In genomic region chr1:52676249-52676903, GRCh38 we compare ENCODE assay signal across 21 cellular contexts. TPM values are rescaled to one million over a fixed set of nuclear protein-coding genes. Genes with fewer than 3 reads are reported as not detected.
A peak's percentile ranks its signal among the peaks of the same experiment; 100 is the strongest.
DNase-seq lines count a peak whose midpoint lies in the region; ATAC-seq, FAIRE-seq and TF ChIP-seq lines count a peak whose summit lies in the region.
"Had no signal": no experiment of that assay in that cellular context is flagged by ENCODE, and none has a peak within 500 bp of the region (broad histone marks: within the 10 kb centered on the region; RNA-seq: fewer than 3 reads in every experiment).

No MANE protein-coding gene starts in this region.

- H3K4me3 ChIP-seq in BLaER1 (no peak overlapping the region), H1 (ENCODE audit: extremely low read depth in 1 of 4, insufficient read depth in 2 of 4, low read depth in 3 of 4, low read length in 4 of 4) (no peak overlapping the region), left lung (no peak overlapping the region), psoas muscle (no peak overlapping the region)
- H3K4me3 ChIP-seq: A549, spleen, uterus had no signal

- no peak overlapping the region for H2BK15ac ChIP-seq in H1 (ENCODE audit: low read length)

- H3K27ac ChIP-seq in BLaER1, result peak overlapping the region; percentile 87
- H3K27ac ChIP-seq in H1 (ENCODE audit: low read depth, low read length), result no peak overlapping the region
- H3K27ac ChIP-seq in left lung, result no peak overlapping the region
- peak overlapping the region; percentile 84 for H3K27ac ChIP-seq in psoas muscle
- H3K27ac ChIP-seq: A549, uterus had no signal

- H3K4me2 ChIP-seq in BLaER1 (peak overlapping the region; percentile 87), H1 (ENCODE audit: insufficient read depth in 1 of 2, low read depth in 2 of 2, low read length in 2 of 2) (no peak overlapping the region)
- H3K4me2 ChIP-seq: A549 had no signal

- TF ChIP-seq POLR2A in H1 (IDR thresholded peaks at IDR 0.05; ENCODE audit: control extremely low read depth in 1 of 2, low read depth in 2 of 2, low read length in 2 of 2), result no peak

- DNase-seq in H1 (ENCODE audit: low read depth in 1 of 2, low spot score in 2 of 2) (no peak), left lung (peak in 1 of 2 donors; percentile 67), psoas muscle (peak; percentile 78 to 94), NCI-H128 (lab: John Stamatoyannopoulos, UW; ENCODE audit: unreplicated experiment) (no peak), COR-L47 (lab: John Stamatoyannopoulos, UW) (no peak)
- DNase-seq in stimulated activated CD4-positive, alpha-beta T cell treated with anti-CD3 and anti-CD28 coated beads, Interleukin-1b, Interleukin-23, amount 100 ng/mL, for 48 hours, result no peak
- DNase-seq: activated B cell treated with CpG ODN at 0.5 μM for 24 hours; activated CD8-positive, alpha-beta memory T cell treated with anti-CD3 and anti-CD28 coated beads for 24 hours; cerebellar nuclear complex; KBM-7; mammary epithelial cell; NCI-H1417; RPMI8226; spleen; T-cell; uterus had no signal

- intact Hi-C loops in left lung (cut with DNase I), result no loop called here
- intact Hi-C loops in psoas muscle (cut with DNase I), result loop anchor here (5.0 to 10.0 kb wide), 3 partner anchors 74 to 124 kb away; partner anchors contain the start of genes TUT4 (in 2 of the 2) and GPX7 (in 1 of the 2)

- no peaks in the 10 kb centered on the region for H3K79me2 ChIP-seq in H1 (ENCODE audit: control insufficient read depth in 1 of 2, insufficient read depth in 2 of 2, low read length in 2 of 2)

- peak overlapping the region; percentile 61; the same call in 1 of the 2 replicates for H2BK20ac ChIP-seq in H1 (ENCODE audit: low read length)

- H2BK120ac ChIP-seq in H1 (replicated peaks; ENCODE audit: low read depth, low read length), result no peak overlapping the region

- TF ChIP-seq CTCF in H1 (IDR thresholded peaks at IDR 0.05; ENCODE audit: control extremely low read depth in 1 of 3, insufficient read depth in 1 of 3, low read depth in 1 of 3, low read length in 3 of 3) (no peak), left lung (IDR thresholded peaks at IDR 0.05) (no peak), psoas muscle (IDR thresholded peaks at IDR 0.05) (no peak)

- ATAC-seq in left lung (peak; percentile 59), psoas muscle (peak; percentile 96 to 99 (median 97)), GM18873 (IDR thresholded peaks at IDR 0.05; ENCODE audit: low FRiP score, unreplicated experiment) (no peak)
- ATAC-seq: stimulated activated memory B cell treated with anti-CD40 and anti-IgM and Interleukin-4, amounts not matched to agents 10 μg/mL and 1 μg/mL and 100 μg/mL, for 72 hours; T-cell had no signal

- no peak overlapping the region for H4K91ac ChIP-seq in H1 (replicated peaks; ENCODE audit: insufficient read length, low read length)

- WGBS in H1 (ENCODE audit: extremely low coverage in 1 of 2, insufficient coverage in 1 of 2, insufficient read length in 1 of 2, insufficient replicate concordance in 2 of 2, low coverage in 1 of 2, low lambda C conversion rate in 2 of 2, missing lambda C conversion rate in 1 of 2), 2 experiments, result 91% methylated on average over 8 of the region's 8 CpGs; no CpG with 5 or more reads in 1 of the 2 experiments
- WGBS in psoas muscle, 3 donors, result 18 to 33% (median 25%) methylated on average over 8 of the region's 8 CpGs

- H3K23ac ChIP-seq in H1 (ENCODE audit: insufficient read length), result no peak overlapping the region

- H3K36me3 ChIP-seq in BLaER1 (peaks cover 7% of the 10 kb centered on the region; the same call in 1 of the 2 replicates), H1 (ENCODE audit: control insufficient read depth in 2 of 4, insufficient read depth in 4 of 4, low read length in 3 of 4) (no peaks in the 10 kb centered on the region), left lung (no peaks in the 10 kb centered on the region), psoas muscle (ENCODE audit: insufficient read depth in 1 of 2, low read depth in 1 of 2) (no peaks in the 10 kb centered on the region)
- H3K36me3 ChIP-seq: uterus had no signal

- H4K20me1 ChIP-seq in BLaER1 (no peaks in the 10 kb centered on the region), H1 (replicated peaks in 1 of 2; ENCODE audit: control insufficient read depth in 1 of 2, insufficient read depth in 2 of 2, low read length in 2 of 2) (no peaks in the 10 kb centered on the region)

- POLR2A ChIA-PET in H1 (lab: Charles Lee; ENCODE audit: partially characterized antibody), result interaction anchor here (0.6 to 1.3 kb wide), 3 partner anchors 10 to 85 kb away, joined by 3 to 4 read pairs (median 3); no protein-coding TSS in a partner anchor

- no peak overlapping the region for H2AFZ ChIP-seq in H1 (ENCODE audit: low read length)

- no peak overlapping the region for H2AK5ac ChIP-seq in H1 (ENCODE audit: low read depth, low read length)

- H4K5ac ChIP-seq in H1 (ENCODE audit: insufficient read length, low read depth, low read length), result no peak overlapping the region

- H2BK5ac ChIP-seq in H1 (ENCODE audit: low read depth, low read length), result no peak overlapping the region

- H3K9ac ChIP-seq in BLaER1 (peak overlapping the region; percentile 38; the same call in 1 of the 2 replicates), H1 (replicated peaks in 1 of 4; ENCODE audit: extremely low read depth in 1 of 4, low read depth in 3 of 4, low read length in 3 of 4) (no peak overlapping the region; a peak in 1 of 7 replicates)

- no peaks in the 10 kb centered on the region for H3K27me3 ChIP-seq in BLaER1
- H3K27me3 ChIP-seq in H1 (replicated peaks in 1 of 4; ENCODE audit: control insufficient read depth in 3 of 4, extremely low read depth in 1 of 4, insufficient read depth in 3 of 4, low read length in 3 of 4), result no peaks in the 10 kb centered on the region
- H3K27me3 ChIP-seq in left lung, result no peaks in the 10 kb centered on the region
- no peaks in the 10 kb centered on the region for H3K27me3 ChIP-seq in psoas muscle (ENCODE audit: insufficient read depth in 3 of 3, low read length in 2 of 3)
- H3K27me3 ChIP-seq: spleen, uterus had no signal

- peaks cover 96% of the 10 kb centered on the region for H3K4me1 ChIP-seq in BLaER1
- peaks cover 0 to 7% (median 3%) of the 10 kb centered on the region in 4 experiments; a peak in 3 of 7 replicates for H3K4me1 ChIP-seq in H1 (replicated peaks in 1 of 4; ENCODE audit: control insufficient read depth in 3 of 4, insufficient read depth in 4 of 4, low read length in 3 of 4)
- peaks cover 6 to 9% of the 10 kb centered on the region in 2 donors for H3K4me1 ChIP-seq in left lung
- H3K4me1 ChIP-seq in psoas muscle, result peaks cover 40% of the 10 kb centered on the region
- H3K4me1 ChIP-seq: A549, uterus had no signal

- FAIRE-seq in H1 (lab: Jason Lieb, UNC), result no peak
- FAIRE-seq: A549, endometrium had no signal

- no peak overlapping the region for H3K18ac ChIP-seq in H1 (ENCODE audit: extremely low read depth, low read length)

- H3K23me2 ChIP-seq in H1 (ENCODE audit: low read depth, low read length), result no peaks in the 10 kb centered on the region

- H3K79me1 ChIP-seq in H1 (ENCODE audit: low read depth, low read length), result no peaks in the 10 kb centered on the region

- CTCF ChIA-PET in H1 (lab: Charles Lee; ENCODE audit: partially characterized antibody), result interaction anchor here (0.6 to 1.6 kb wide), 3 partner anchors 9 to 135 kb away, joined by 5 to 7 read pairs (median 6); no protein-coding TSS in a partner anchor

- H3K14ac ChIP-seq in H1 (ENCODE audit: insufficient read length), result no peak overlapping the region

- no peak overlapping the region for H2BK12ac ChIP-seq in H1 (ENCODE audit: low read depth, low read length)

- H3K4ac ChIP-seq in H1 (replicated peaks; ENCODE audit: insufficient read length, low read depth, low read length), result no peak overlapping the region

- no peak for TF ChIP-seq RAD21 in H1 (IDR thresholded peaks at IDR 0.05 in 1 of 2, conservative IDR thresholded peaks at IDR 0.05 in 1 of 2; ENCODE audit: low read depth in 2 of 2, low read length in 2 of 2)

- H4K8ac ChIP-seq in H1 (ENCODE audit: extremely low read depth, insufficient read depth, low read length), result no peak overlapping the region

- H3K9me3 ChIP-seq in BLaER1, result no peaks in the 10 kb centered on the region
- no peaks in the 10 kb centered on the region for H3K9me3 ChIP-seq in H1 (ENCODE audit: insufficient read depth in 2 of 2, low read depth in 1 of 2, low read length in 1 of 2)
- H3K9me3 ChIP-seq in left lung, result no peaks in the 10 kb centered on the region
- H3K9me3 ChIP-seq in psoas muscle, result no peaks in the 10 kb centered on the region
- H3K9me3 ChIP-seq: A549, spleen, uterus had no signal

- no peak for TF ChIP-seq EP300 in H1 (IDR thresholded peaks at IDR 0.05; ENCODE audit: borderline replicate concordance in 1 of 2, low read depth in 2 of 2, low read length in 2 of 2)

- H3K56ac ChIP-seq in H1 (replicated peaks; ENCODE audit: insufficient read length, low read depth, low read length), result no peak overlapping the region

RNA-seq across cellular contexts. Expression of gene COA7, which starts 21.8 kb away (rescaled TPM):
- 61.8 and 62.6 TPM in 2 replicates for total RNA-seq in H1 (2021; fragmentation: NEBNext Ultra II Directional; extraction: Animal tissue kit (Norgen Biotek cat#: 25700))
- polyA plus RNA-seq in H1 (2011; rRNA removed) (17.0 and 23.2 TPM in 2 replicates), psoas muscle (10 to 100 TPM; 27.4 to 41.8 (median 30.5) TPM)
- polyA plus RNA-seq in H1 (2011; cell fraction: cytosol; rRNA removed), result 29.6 TPM
- 18.2 TPM for polyA plus RNA-seq in H1 (2011; cell fraction: nucleus; rRNA removed)
- 41.9 to 58.1 TPM (median 47.4 TPM) in 4 replicates for polyA plus RNA-seq in H1 (2012, experiment 1 of 2)
- 8.0 TPM for polyA plus RNA-seq in H1 (2012, experiment 2 of 2)
- polyA plus RNA-seq in H1 (2013, experiment 1 of 2), result 18.0 TPM
- polyA plus RNA-seq in H1 (2013, experiment 2 of 2), result 17.4 TPM
- polyA minus RNA-seq in H1 (2011; rRNA and poly(A)+ RNA removed), result 76.6 and 78.7 TPM in 2 replicates
- 14.5 TPM for polyA minus RNA-seq in H1 (2011; cell fraction: cytosol; rRNA and poly(A)+ RNA removed)
- 18.3 TPM for polyA minus RNA-seq in H1 (2011; cell fraction: nucleus; rRNA and poly(A)+ RNA removed)
- total RNA-seq in left lung (10 to 100 TPM; 13.4 to 24.8 TPM), psoas muscle (10 to 100 TPM; 25.2 to 48.8 (median 38.7) TPM)

RNA-seq across cellular contexts. Expression of gene SHISAL2A, which starts 43.4 kb away (rescaled TPM):
- total RNA-seq in H1 (2021; fragmentation: NEBNext Ultra II Directional; extraction: Animal tissue kit (Norgen Biotek cat#: 25700)), result 0.50 and 0.74 TPM in 2 replicates
- polyA plus RNA-seq in H1 (2011; rRNA removed), result 1.8 and 2.1 TPM in 2 replicates
- 1.7 TPM for polyA plus RNA-seq in H1 (2011; cell fraction: cytosol; rRNA removed)
- 1.6 TPM for polyA plus RNA-seq in H1 (2011; cell fraction: nucleus; rRNA removed)
- polyA plus RNA-seq in H1 (2012, experiment 1 of 2), result 0.29 to 1.8 TPM (median 1.1 TPM) in 4 replicates
- polyA plus RNA-seq in H1 (2012, experiment 2 of 2), result 1.2 TPM
- 0.93 TPM for polyA plus RNA-seq in H1 (2013, experiment 1 of 2)
- polyA plus RNA-seq in H1 (2013, experiment 2 of 2), result 1.2 TPM
- polyA minus RNA-seq in H1 (2011; rRNA and poly(A)+ RNA removed), result 0.90 and 3.2 TPM in 2 replicates
- polyA minus RNA-seq in H1 (2011; cell fraction: cytosol; rRNA and poly(A)+ RNA removed), result not detected
- 1.4 TPM for polyA minus RNA-seq in H1 (2011; cell fraction: nucleus; rRNA and poly(A)+ RNA removed)
- total RNA-seq in left lung, result 1 to 10 TPM in 1 of 2 donors, not detected in 1; 1.6 TPM
- total RNA-seq in psoas muscle, result 1 to 10 TPM in 1 of 4 donors, under 1 TPM in 3; 0.19 to 1.6 (median 0.45) TPM
- polyA plus RNA-seq in psoas muscle, result under 1 TPM; 0.13 to 0.44 (median 0.25) TPM
- polyA plus RNA-seq: A549, mammary epithelial cell had no signal

RNA-seq across cellular contexts. Expression of gene ZYG11B, which starts 49.9 kb away (rescaled TPM):
- total RNA-seq in H1 (2021; fragmentation: NEBNext Ultra II Directional; extraction: Animal tissue kit (Norgen Biotek cat#: 25700)), result 20.9 and 21.4 TPM in 2 replicates
- polyA plus RNA-seq in H1 (2011; rRNA removed) (4.4 TPM in 2 replicates), psoas muscle (10 to 100 TPM; 11.4 to 91.0 (median 24.4) TPM)
- polyA plus RNA-seq in H1 (2011; cell fraction: cytosol; rRNA removed), result 5.9 TPM
- polyA plus RNA-seq in H1 (2011; cell fraction: nucleus; rRNA removed), result 4.3 TPM
- 3.5 to 5.6 TPM (median 4.8 TPM) in 4 replicates for polyA plus RNA-seq in H1 (2012, experiment 1 of 2)
- 0.51 TPM for polyA plus RNA-seq in H1 (2012, experiment 2 of 2)
- polyA plus RNA-seq in H1 (2013, experiment 1 of 2), result 7.0 TPM
- polyA plus RNA-seq in H1 (2013, experiment 2 of 2), result 7.6 TPM
- polyA minus RNA-seq in H1 (2011; rRNA and poly(A)+ RNA removed), result 36.7 and 49.8 TPM in 2 replicates
- 8.7 TPM for polyA minus RNA-seq in H1 (2011; cell fraction: cytosol; rRNA and poly(A)+ RNA removed)
- polyA minus RNA-seq in H1 (2011; cell fraction: nucleus; rRNA and poly(A)+ RNA removed), result 23.1 TPM
- total RNA-seq in left lung (10 to 100 TPM; 34.4 to 34.6 TPM), psoas muscle (100 to 1,000 TPM in 2 of 4 donors, 10 to 100 TPM in 2; 72.0 to 152 (median 97.1) TPM)

Comparison
In these comparisons a context has a peak if more than half of its experiments do, and no peak if none do; other contexts are left out.
1. H3K27ac ChIP-seq: peak in BLaER1 (single experiment) and psoas muscle (single experiment); none in H1 (single experiment) and left lung (0 of 2).
2. DNase-seq: peak in psoas muscle (2 of 2); none in H1 (0 of 2), stimulated activated CD4-positive, alpha-beta T cell treated with anti-CD3 and anti-CD28 coated beads, Interleukin-1b, Interleukin-23, amount 100 ng/mL, for 48 hours (single experiment), NCI-H128 (single experiment) and COR-L47 (single experiment).
3. intact Hi-C loops: an anchor here in psoas muscle (5.0 to 10.0 kb wide); none called in left lung.